Comparison of ENCODE assay signal across 22 cellular contexts in the genomic region with DNA sequence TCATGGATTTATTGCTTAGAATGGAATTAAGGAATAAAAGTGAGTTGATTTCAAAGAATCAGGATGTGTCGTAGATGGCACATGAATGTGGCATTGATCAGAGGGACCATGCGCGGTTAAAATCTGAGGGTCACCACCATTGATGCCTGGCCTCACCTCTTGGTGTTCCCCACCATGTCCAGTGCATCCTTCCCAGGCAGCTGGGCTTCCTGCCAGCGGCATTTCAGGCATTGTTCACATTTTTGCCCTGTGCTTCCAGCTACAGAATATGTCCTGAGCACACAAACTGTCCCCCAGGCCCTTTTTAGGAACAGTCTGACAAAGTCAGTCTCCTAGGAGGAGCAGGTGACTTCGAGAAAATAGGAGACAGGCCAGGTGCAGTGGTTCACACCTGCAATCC. TPM values are rescaled to one million over a fixed set of nuclear protein-coding genes. Genes with fewer than 3 reads are reported as not detected.
DNase-seq lines count a peak whose midpoint lies in the region; ATAC-seq and TF ChIP-seq lines count a peak whose summit lies in the region.
"Had no signal": no experiment of that assay in that cellular context is flagged by ENCODE, and none has a peak within 500 bp of the region (broad histone marks: within the 10 kb centered on the region; RNA-seq: fewer than 3 reads in every experiment).

No MANE protein-coding gene starts in this region.

- no peaks in the 10 kb centered on the region for H3K9me3 ChIP-seq in testis
- H3K9me3 ChIP-seq: breast epithelium had no signal

- peaks cover 12% of the 10 kb centered on the region; the same call in 1 of the 2 replicates for H3K4me1 Mint-ChIP-seq in HFFc6 (ENCODE audit: low read depth)
- peaks cover 9% of the 10 kb centered on the region for H3K4me1 Mint-ChIP-seq in mesothelial cell of epicardium
- H3K4me1 Mint-ChIP-seq: CD8-positive, alpha-beta memory T cell had no signal

- no peak for ATAC-seq in HG03025 (IDR thresholded peaks at IDR 0.05; ENCODE audit: low FRiP score, unreplicated experiment)
- ATAC-seq in GM19463 (IDR thresholded peaks at IDR 0.05; ENCODE audit: unreplicated experiment) = no peak

- no peaks in the 10 kb centered on the region for H3K27me3 Mint-ChIP-seq in HFFc6 (ENCODE audit: insufficient read depth)
- no peaks in the 10 kb centered on the region for H3K27me3 Mint-ChIP-seq in mesothelial cell of epicardium (ENCODE audit: low read depth)
- H3K27me3 Mint-ChIP-seq: activated naive CD8-positive, alpha-beta T cell had no signal

- H3K4me3 Mint-ChIP-seq in HFFc6 (no peak overlapping the region), mesothelial cell of epicardium (no peak overlapping the region)
- H3K4me3 Mint-ChIP-seq: activated naive CD8-positive, alpha-beta T cell; activated T-helper 1 cell treated with anti-CD3 and anti-CD28 coated beads, Interleukin-12 subunit alpha, Interleukin-12 subunit beta, Interleukin-2, Interleukin-4 antibody, amounts not matched to agents 30 ng/mL and 10 ng/mL and 1 ng/mL, durations not matched to agents 14 hours and 24 hours and 36 hours; CD8-positive, alpha-beta memory T cell; neural crest cell had no signal

- TF ChIP-seq CTCF in HFFc6 (IDR thresholded peaks at IDR 0.05) (no peak), mesothelial cell of epicardium (IDR thresholded peaks at IDR 0.05; ENCODE audit: unreplicated experiment) (no peak), testis (IDR thresholded peaks at IDR 0.05) (no peak)

- H3K36me3 Mint-ChIP-seq in HFFc6 (ENCODE audit: low read depth) (no peaks in the 10 kb centered on the region), mesothelial cell of epicardium (peaks cover 2% of the 10 kb centered on the region)
- H3K36me3 Mint-ChIP-seq: activated naive CD8-positive, alpha-beta T cell; CD8-positive, alpha-beta memory T cell had no signal

- H3K9me3 Mint-ChIP-seq in HFFc6 (no peaks in the 10 kb centered on the region), mesothelial cell of epicardium (no peaks in the 10 kb centered on the region)
- H3K9me3 Mint-ChIP-seq: activated T-helper 1 cell treated with anti-CD3 and anti-CD28 coated beads, Interleukin-12 subunit alpha, Interleukin-12 subunit beta, Interleukin-2, Interleukin-4 antibody, amounts not matched to agents 30 ng/mL and 10 ng/mL and 1 ng/mL, durations not matched to agents 14 hours and 24 hours and 36 hours; CD8-positive, alpha-beta memory T cell; neural crest cell had no signal

- H3K27ac Mint-ChIP-seq in HFFc6 (no peak overlapping the region), mesothelial cell of epicardium (peak overlapping the region; percentile 39)
- H3K27ac Mint-ChIP-seq: activated naive CD8-positive, alpha-beta T cell; activated T-helper 1 cell treated with anti-CD3 and anti-CD28 coated beads, Interleukin-12 subunit alpha, Interleukin-12 subunit beta, Interleukin-2, Interleukin-4 antibody, amounts not matched to agents 30 ng/mL and 10 ng/mL and 1 ng/mL, durations not matched to agents 14 hours and 24 hours and 36 hours had no signal

- peak; percentile 40 for DNase-seq in AG08395 (ENCODE audit: low spot score)
- peak; percentile 5 for DNase-seq in HFFc6
- peak; percentile 60 for DNase-seq in dermis blood vessel endothelial cell
- no peak for DNase-seq in mesothelial cell of epicardium (ENCODE audit: low spot score in 2 of 2, unreplicated experiment in 2 of 2)
- DNase-seq in NCI-H2107 treated with DMSO at 0.1 percent for 48 hours (lab: John Stamatoyannopoulos, UW; ENCODE audit: unreplicated experiment) = no peak
- no peak for DNase-seq in testis
- DNase-seq: activated CD4-positive, CD25-positive, alpha-beta regulatory T cell treated with anti-CD3 and anti-CD28 coated beads, Interleukin-2, amount 50 U/mL, for 72 hours; CD8-positive, alpha-beta memory T cell; effector memory CD4-positive, alpha-beta T cell; NCI-H1092; NCI-H2029; NCI-H446 treated with DMSO at 0.1 percent for 48 hours; NK-92 treated with Interleukin-12 subunit alpha and Interleukin-12 subunit beta, amount 100 ng/mL, for 24 hours; stimulated activated CD8-positive, alpha-beta memory T cell treated with anti-CD3 and anti-CD28 coated beads, Interleukin-4, amount 100 ng/mL, for 48 hours had no signal

- TF ChIP-seq POLR2A in testis (IDR thresholded peaks at IDR 0.05) = no peak

- 87 to 93% methylated on average over 5 of the region's 5 CpGs for WGBS in testis, 2 donors

- H3K4me1 ChIP-seq in testis = peaks cover 7% of the 10 kb centered on the region
- H3K4me1 ChIP-seq: breast epithelium had no signal

- intact Hi-C loops in testis (cut with DNase I; ENCODE audit: low total_unique reads) = no loop called here

- H3K27ac ChIP-seq in testis = no peak overlapping the region
- H3K27ac ChIP-seq: breast epithelium, hepatocyte, KMS-11 had no signal

- no peaks in the 10 kb centered on the region for H3K36me3 ChIP-seq in testis (ENCODE audit: low read depth, missing control alignments)
- H3K36me3 ChIP-seq: breast epithelium had no signal

- no peaks in the 10 kb centered on the region for H3K27me3 ChIP-seq in testis
- H3K27me3 ChIP-seq: breast epithelium, hepatocyte had no signal

- no peak overlapping the region for H3K4me3 ChIP-seq in testis
- H3K4me3 ChIP-seq: breast epithelium, hepatocyte had no signal

RNA-seq across cellular contexts. Expression of gene TSPAN9, which starts 42.0 kb away (rescaled TPM):
- 10 to 100 TPM; 18.1 to 35.8 (median 22.7) TPM for total RNA-seq in HFFc6 (2021; fragmentation: NEBNext Ultra II Directional; extraction: Animal tissue kit (Norgen Biotek cat#: 25700))
- total RNA-seq in dermis blood vessel endothelial cell (70.8 and 125 TPM in 2 replicates), mesothelial cell of epicardium (46.7 to 49.4 TPM (median 48.8 TPM) in 3 replicates), testis (10 to 100 TPM; 19.8 to 23.5 TPM)
- polyA plus RNA-seq in testis (ENCODE audit: insufficient read depth, low read depth, low replicate concordance) = 14.2 TPM
- polyA plus RNA-seq: CD8-positive, alpha-beta memory T cell had no signal

Comparison
In these comparisons a context has a peak if more than half of its experiments do, and no peak if none do; other contexts are left out.
1. DNase-seq: peak in AG08395 (single experiment), HFFc6 (single experiment) and dermis blood vessel endothelial cell (single experiment); none in mesothelial cell of epicardium (0 of 2), NCI-H2107 treated with DMSO at 0.1 percent for 48 hours (single experiment) and testis (single experiment).